Comparison of ENCODE assay signal across 10 cellular contexts in genomic region chr11:65862191-65862735, GRCh38. TPM values are rescaled to one million over a fixed set of nuclear protein-coding genes. Genes with fewer than 3 reads are reported as not detected.
DNase-seq lines count a peak whose midpoint lies in the region; ATAC-seq, FAIRE-seq and TF ChIP-seq lines count a peak whose summit lies in the region.
"Had no signal": no experiment of that assay in that cellular context is flagged by ENCODE, and none has a peak within 500 bp of the region (broad histone marks: within the 10 kb centered on the region; RNA-seq: fewer than 3 reads in every experiment).

No MANE protein-coding gene starts in this region.

- WGBS in psoas muscle, 3 donors, result 76 to 91% (median 77%) methylated on average over 5 of the region's 5 CpGs
- WGBS in small intestine, 3 donors, result 77 to 87% (median 80%) methylated on average over 5 of the region's 5 CpGs
- WGBS in testis, 2 donors, result 78 to 95% methylated on average over 4 to 5 of the region's 5 CpGs

- H3K9ac ChIP-seq in DND-41 (ENCODE audit: low read depth, low read length) (peak overlapping the region; percentile 79), OCI-LY1 (ENCODE audit: low read length) (peak overlapping the region; percentile 87; the same call in 1 of the 2 replicates)

- H3K4me2 ChIP-seq in DND-41 (ENCODE audit: insufficient read depth, low read length), result peak overlapping the region; percentile 81
- no peak overlapping the region for H3K4me2 ChIP-seq in OCI-LY1 (ENCODE audit: low read length)

- H3K79me2 ChIP-seq in DND-41 (ENCODE audit: insufficient read depth, low read length) (peaks cover 41% of the 10 kb centered on the region), OCI-LY1 (ENCODE audit: insufficient read depth, low read length) (peaks cover 8% of the 10 kb centered on the region; the same call in 1 of the 2 replicates)

- TF ChIP-seq CTCF in DND-41 (IDR thresholded peaks at IDR 0.05; ENCODE audit: borderline replicate concordance, extremely low read depth, low read length, poor library complexity, severe bottlenecking) (no peak), OCI-LY1 (IDR thresholded peaks at IDR 0.05; ENCODE audit: low read length) (no peak), psoas muscle (IDR thresholded peaks at IDR 0.05) (no peak), testis (IDR thresholded peaks at IDR 0.05) (no peak)

- no peaks in the 10 kb centered on the region for H3K9me2 ChIP-seq in OCI-LY1 (ENCODE audit: low read depth, low read length)

- H3K27ac ChIP-seq in DND-41 (ENCODE audit: low read length) (no peak overlapping the region), OCI-LY1 (ENCODE audit: low read depth, low read length, poor library complexity, severe bottlenecking) (no peak overlapping the region), epithelial cell of prostate (peak overlapping the region; percentile 96), psoas muscle (peak overlapping the region; percentile 9), small intestine (ENCODE audit: low read depth in 1 of 2, low read length in 1 of 2) (no peak overlapping the region), testis (no peak overlapping the region)
- H3K27ac ChIP-seq: HL-60 had no signal

- H3K27me3 ChIP-seq in DND-41 (ENCODE audit: insufficient read depth, low read length, poor library complexity) (no peaks in the 10 kb centered on the region), OCI-LY1 (ENCODE audit: insufficient read depth, low read length) (no peaks in the 10 kb centered on the region), psoas muscle (ENCODE audit: insufficient read depth in 3 of 3, low read length in 2 of 3) (no peaks in the 10 kb centered on the region), small intestine (ENCODE audit: control insufficient read depth in 2 of 2, insufficient read depth in 2 of 2, low read length in 2 of 2) (no peaks in the 10 kb centered on the region), testis (no peaks in the 10 kb centered on the region)

- H3K36me3 ChIP-seq in DND-41 (ENCODE audit: insufficient read depth, low read length), result peaks cover 69% of the 10 kb centered on the region
- peaks cover 63% of the 10 kb centered on the region for H3K36me3 ChIP-seq in OCI-LY1 (ENCODE audit: insufficient read depth, low read length)
- peaks cover 0 to 56% of the 10 kb centered on the region in 2 donors for H3K36me3 ChIP-seq in psoas muscle (ENCODE audit: insufficient read depth in 1 of 2, low read depth in 1 of 2)
- peaks cover 16 to 23% of the 10 kb centered on the region in 2 donors for H3K36me3 ChIP-seq in small intestine (ENCODE audit: control insufficient read depth in 2 of 2, insufficient read depth in 2 of 2, low read length in 2 of 2)
- no peaks in the 10 kb centered on the region for H3K36me3 ChIP-seq in testis (ENCODE audit: low read depth, missing control alignments)

- H3K4me1 ChIP-seq in DND-41 (ENCODE audit: insufficient read depth, low read length), result peaks cover 46% of the 10 kb centered on the region
- H3K4me1 ChIP-seq in OCI-LY1 (ENCODE audit: insufficient read depth, low read length, severe bottlenecking), result peaks cover 24% of the 10 kb centered on the region
- H3K4me1 ChIP-seq in psoas muscle, result peaks cover 13% of the 10 kb centered on the region
- peaks cover 0 to 3% of the 10 kb centered on the region in 2 donors for H3K4me1 ChIP-seq in small intestine (ENCODE audit: control insufficient read depth in 2 of 2, insufficient read depth in 1 of 2, low read depth in 1 of 2, low read length in 1 of 2)
- peaks cover 7% of the 10 kb centered on the region for H3K4me1 ChIP-seq in testis

- intact Hi-C loops in psoas muscle (cut with DNase I), result no loop called here
- intact Hi-C loops in testis (cut with DNase I; ENCODE audit: low total_unique reads), result no loop called here

- DNase-seq in DND-41 (peak; percentile 7), epithelial cell of prostate (ENCODE audit: low read depth, low spot score) (no peak), psoas muscle (peak in 1 of 2 donors; percentile 56), small intestine (no peak), NCI-H2107 treated with DMSO at 0.1 percent for 48 hours (lab: John Stamatoyannopoulos, UW; ENCODE audit: unreplicated experiment) (no peak), testis (no peak)
- DNase-seq: NCI-H2107 had no signal

- TF ChIP-seq POLR2A in testis (IDR thresholded peaks at IDR 0.05), result no peak

- FAIRE-seq in small intestine (lab: Jason Lieb, UNC), result no peak

- no peak for ATAC-seq in DND-41 (ENCODE audit: insufficient read depth, low read depth)
- no peak for ATAC-seq in psoas muscle
- no peak for ATAC-seq in GM19455 (IDR thresholded peaks at IDR 0.05; ENCODE audit: unreplicated experiment)

- H3K4me3 ChIP-seq in DND-41 (ENCODE audit: low read depth in 1 of 2, low read length in 2 of 2), result peak overlapping the region in 1 of 2 experiments; percentile 72; a peak in 2 of 4 replicates
- H3K4me3 ChIP-seq in OCI-LY1 (ENCODE audit: low read depth, low read length, poor library complexity, severe bottlenecking), result no peak overlapping the region
- H3K4me3 ChIP-seq in psoas muscle, result no peak overlapping the region
- no peak overlapping the region for H3K4me3 ChIP-seq in small intestine (ENCODE audit: low read depth in 1 of 2, low read length in 2 of 2)
- H3K4me3 ChIP-seq in testis, result no peak overlapping the region

- H2AFZ ChIP-seq in DND-41 (ENCODE audit: low read depth, low read length) (no peak overlapping the region), OCI-LY1 (ENCODE audit: low read length) (no peak overlapping the region)

- H3F3A ChIP-seq in OCI-LY1 (ENCODE audit: insufficient read depth, low read length), result 0 out of 2 replicates have a peak, but pooled peaks cover 5% of the 10 kb centered on the region

- H3K9me3 ChIP-seq in DND-41 (ENCODE audit: insufficient read depth, low read length, severe bottlenecking) (no peaks in the 10 kb centered on the region), OCI-LY1 (ENCODE audit: low read length) (no peaks in the 10 kb centered on the region), psoas muscle (no peaks in the 10 kb centered on the region), small intestine (ENCODE audit: control insufficient read depth, low read depth) (no peaks in the 10 kb centered on the region), testis (no peaks in the 10 kb centered on the region)

- H4K20me1 ChIP-seq in DND-41 (ENCODE audit: insufficient read depth, low read length) (peaks cover 48% of the 10 kb centered on the region), OCI-LY1 (ENCODE audit: insufficient read depth, low read length) (no peaks in the 10 kb centered on the region)

RNA-seq across cellular contexts. Expression of gene MUS81, which starts 2.0 kb away (rescaled TPM):
- total RNA-seq in psoas muscle, result 10 to 100 TPM; 28.0 to 35.6 (median 31.4) TPM
- 10 to 100 TPM; 32.5 to 55.3 (median 44.4) TPM for polyA plus RNA-seq in psoas muscle
- polyA plus RNA-seq in small intestine, result 100 to 1,000 TPM in 1 of 3 donors, 10 to 100 TPM in 2; 62.2 to 118 (median 85.4) TPM
- 10 to 100 TPM; 57.2 to 74.0 TPM for total RNA-seq in testis
- polyA plus RNA-seq in testis (ENCODE audit: insufficient read depth, low read depth, low replicate concordance), result 49.9 TPM

RNA-seq across cellular contexts. Expression of gene CFL1, which starts 4.3 kb away (rescaled TPM):
- total RNA-seq in psoas muscle (100 to 1,000 TPM; 175 to 388 (median 238) TPM), testis (100 to 1,000 TPM; 522 to 570 TPM)
- polyA plus RNA-seq in psoas muscle (100 to 1,000 TPM; 190 to 843 (median 225) TPM), small intestine (1,000 to 10,000 TPM; 1,228 to 2,084 (median 1,997) TPM), testis (ENCODE audit: insufficient read depth, low read depth, low replicate concordance) (647 TPM)

RNA-seq across cellular contexts. Expression of gene EFEMP2, which starts 10.3 kb away (rescaled TPM):
- 10 to 100 TPM; 20.8 to 46.6 (median 31.3) TPM for total RNA-seq in psoas muscle
- polyA plus RNA-seq in psoas muscle, result 10 to 100 TPM; 14.8 to 20.8 (median 18.5) TPM
- 10 to 100 TPM in 1 of 3 donors, 1 to 10 TPM in 2; 4.7 to 14.7 (median 9.5) TPM for polyA plus RNA-seq in small intestine
- total RNA-seq in testis, result 10 to 100 TPM; 47.4 to 52.4 TPM
- 100 TPM for polyA plus RNA-seq in testis (ENCODE audit: insufficient read depth, low read depth, low replicate concordance)

RNA-seq across cellular contexts. Expression of gene CTSW, which starts 17.4 kb away (rescaled TPM):
- total RNA-seq in psoas muscle (under 1 TPM; 0.22 to 0.64 (median 0.37) TPM), testis (1 to 10 TPM in 1 of 2 donors, under 1 TPM in 1; 0.71 to 2.7 TPM)
- polyA plus RNA-seq in psoas muscle (under 1 TPM; 0.08 to 0.91 (median 0.22) TPM), small intestine (1 to 10 TPM in 1 of 3 donors, under 1 TPM in 2; 0.43 to 3.5 (median 0.67) TPM), testis (ENCODE audit: insufficient read depth, low read depth, low replicate concordance) (4.4 TPM)

RNA-seq across cellular contexts. Expression of gene FIBP, which starts 26.0 kb away (rescaled TPM):
- total RNA-seq in psoas muscle (10 to 100 TPM; 27.7 to 42.5 (median 37.0) TPM), testis (100 to 1,000 TPM; 144 to 149 TPM)
- polyA plus RNA-seq in psoas muscle (10 to 100 TPM; 32.2 to 73.9 (median 44.1) TPM), small intestine (100 to 1,000 TPM in 2 of 3 donors, 10 to 100 TPM in 1; 57.6 to 131 (median 115) TPM), testis (ENCODE audit: insufficient read depth, low read depth, low replicate concordance) (131 TPM)

Comparison
In these comparisons a context has a peak if more than half of its experiments do, and no peak if none do; other contexts are left out.
1. H3K27ac ChIP-seq: peak in epithelial cell of prostate (single experiment) and psoas muscle (single experiment); none in DND-41 (single experiment), OCI-LY1 (single experiment), small intestine (0 of 2) and testis (0 of 2).